ENCODE assay signal across 21 cellular contexts in the genomic region with DNA sequence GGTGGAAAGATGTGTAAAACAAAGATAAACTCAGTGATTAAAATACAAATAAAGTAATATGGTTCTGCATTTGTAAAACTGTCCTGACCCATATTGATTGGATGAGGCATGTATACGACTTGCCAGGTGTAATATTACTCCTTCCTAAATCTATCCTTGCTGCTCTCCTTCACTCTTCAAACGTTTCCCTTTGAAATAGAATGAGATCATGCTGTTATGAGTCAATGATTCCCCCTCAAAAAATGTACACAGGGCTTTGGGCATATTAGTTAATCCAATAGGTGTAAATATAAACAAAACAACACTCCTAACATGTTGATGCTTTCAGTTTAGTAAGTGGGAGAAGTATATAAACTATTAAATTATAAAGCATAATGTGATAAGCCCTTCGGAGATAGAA.
A peak's percentile ranks its signal among the peaks of the same experiment; 100 is the strongest.
DNase-seq lines count a peak whose midpoint lies in the region; ATAC-seq, FAIRE-seq and TF ChIP-seq lines count a peak whose summit lies in the region.
"Had no signal": no experiment of that assay in that cellular context is flagged by ENCODE, and none has a peak within 500 bp of the region (broad histone marks: within the 10 kb centered on the region; RNA-seq: fewer than 3 reads in every experiment).

No MANE protein-coding gene starts in this region.

- H3K4me3 ChIP-seq in HEK293 (ENCODE audit: low read depth, low read length): no peak overlapping the region
- H3K4me3 ChIP-seq in bronchial epithelial cell (ENCODE audit: low read depth, low read length): no peak overlapping the region
- no peak overlapping the region for H3K4me3 ChIP-seq in smooth muscle cell
- H3K4me3 ChIP-seq: BLaER1, GM23248 had no signal

- no peaks in the 10 kb centered on the region for H3K79me2 ChIP-seq in smooth muscle cell (ENCODE audit: low read depth)

- H3K4me1 ChIP-seq in HEK293 (ENCODE audit: control insufficient read depth, insufficient read depth, low read length): no peaks in the 10 kb centered on the region
- no peaks in the 10 kb centered on the region for H3K4me1 ChIP-seq in smooth muscle cell (ENCODE audit: low read depth)
- H3K4me1 ChIP-seq: BLaER1 had no signal

- no peak overlapping the region for H3K9ac ChIP-seq in smooth muscle cell (ENCODE audit: low read depth)
- H3K9ac ChIP-seq: BLaER1, GM23248 had no signal

- POLR2A ChIA-PET in HEK293 (lab: Yijun Ruan, JAX): no interaction called here

- H3K27me3 ChIP-seq in bronchial epithelial cell (ENCODE audit: control insufficient read depth, insufficient read depth, low read length): no peaks in the 10 kb centered on the region
- no peaks in the 10 kb centered on the region for H3K27me3 ChIP-seq in smooth muscle cell (ENCODE audit: low read depth)
- H3K27me3 ChIP-seq: BLaER1 had no signal

- TF ChIP-seq CTCF in HEK293 (tag by site-specific recombination; IDR thresholded peaks at IDR 0.05): no peak
- TF ChIP-seq CTCF in bronchial epithelial cell (IDR thresholded peaks at IDR 0.05; ENCODE audit: insufficient read depth, low read length, severe bottlenecking): no peak
- no peak for TF ChIP-seq CTCF in smooth muscle cell (IDR thresholded peaks at IDR 0.05; ENCODE audit: borderline replicate concordance, insufficient read depth, poor library complexity, severe bottlenecking)

- peak; percentile 33 for DNase-seq in ELR (ENCODE audit: low read depth)
- peak; percentile 24 for DNase-seq in bronchial epithelial cell (ENCODE audit: low read depth)
- DNase-seq in smooth muscle cell (lab: John Stamatoyannopoulos, UW; ENCODE audit: unreplicated experiment): no peak
- DNase-seq in MV-4-11 (lab: John Stamatoyannopoulos, UW): no peak
- no peak for DNase-seq in NCI-H526 (lab: John Stamatoyannopoulos, UW)
- DNase-seq: CD4-positive, alpha-beta memory T cell; DMS153; DND-41; EL; GM23248; Karpas-422; KBM-7 had no signal

- H2AFZ ChIP-seq in smooth muscle cell (ENCODE audit: low read depth): peak overlapping the region; percentile 44
- H2AFZ ChIP-seq: GM23248 had no signal

- no peak for ATAC-seq in HG03521 (IDR thresholded peaks at IDR 0.05; ENCODE audit: unreplicated experiment)
- ATAC-seq: HepG2 had no signal

- no peaks in the 10 kb centered on the region for H3K9me3 ChIP-seq in HEK293 (ENCODE audit: control insufficient read depth, insufficient read depth, low read depth, low read length)
- H3K9me3 ChIP-seq in smooth muscle cell (replicated peaks; ENCODE audit: low read depth): no peaks in the 10 kb centered on the region
- H3K9me3 ChIP-seq: BLaER1 had no signal

- CTCF ChIA-PET in HEK293 (lab: Yijun Ruan, JAX): no interaction called here

- FAIRE-seq in bronchial epithelial cell (lab: Jason Lieb, UNC): no peak
- FAIRE-seq: A204.1, G401.6, GM12892, GM18507, H54, HepG2 had no signal

- no peak overlapping the region for H3K27ac ChIP-seq in HEK293 (ENCODE audit: extremely low read depth, low read depth, low read length)
- no peak overlapping the region for H3K27ac ChIP-seq in smooth muscle cell (ENCODE audit: low read depth)
- H3K27ac ChIP-seq: BLaER1, GM23248 had no signal

- H3K36me3 ChIP-seq in HEK293 (ENCODE audit: control insufficient read depth in 2 of 2, insufficient read depth in 1 of 2, low read length in 2 of 2) (no peaks in the 10 kb centered on the region), bronchial epithelial cell (ENCODE audit: control insufficient read depth, insufficient read depth, low read length) (no peaks in the 10 kb centered on the region), smooth muscle cell (ENCODE audit: low read depth) (no peaks in the 10 kb centered on the region)
- H3K36me3 ChIP-seq: BLaER1 had no signal

- WGBS in smooth muscle cell (ENCODE audit: low lambda C conversion rate): 73% methylated on average over 3 of the region's 3 CpGs

- H4K20me1 ChIP-seq in smooth muscle cell (ENCODE audit: low read depth): no peaks in the 10 kb centered on the region
- H4K20me1 ChIP-seq: BLaER1 had no signal

- no peaks in the 10 kb centered on the region for H3F3A ChIP-seq in smooth muscle cell (ENCODE audit: low read depth)

- peak overlapping the region; percentile 43 for H3K4me2 ChIP-seq in smooth muscle cell
- H3K4me2 ChIP-seq: BLaER1 had no signal

TF ChIP-seq in HEK293, 187 proteins besides CTCF, POLR2A, EP300 and RAD21:
- TF ChIP-seq ZNF692 (tag by site-specific recombination; IDR thresholded peaks at IDR 0.05): peak; percentile 63
- TF ChIP-seq KLF16 (tag by site-specific recombination; IDR thresholded peaks at IDR 0.05): no peak
- TF ChIP-seq, protein P1, sequence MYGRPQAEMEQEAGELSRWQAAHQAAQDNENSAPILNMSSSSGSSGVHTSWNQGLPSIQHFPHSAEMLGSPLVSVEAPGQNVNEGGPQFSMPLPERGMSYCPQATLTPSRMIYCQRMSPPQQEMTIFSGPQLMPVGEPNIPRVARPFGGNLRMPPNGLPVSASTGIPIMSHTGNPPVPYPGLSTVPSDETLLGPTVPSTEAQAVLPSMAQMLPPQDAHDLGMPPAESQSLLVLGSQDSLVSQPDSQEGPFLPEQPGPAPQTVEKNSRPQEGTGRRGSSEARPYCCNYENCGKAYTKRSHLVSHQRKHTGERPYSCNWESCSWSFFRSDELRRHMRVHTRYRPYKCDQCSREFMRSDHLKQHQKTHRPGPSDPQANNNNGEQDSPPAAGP (tag by site-specific recombination; IDR thresholded peaks at IDR 0.05): no peak
- no peak for TF ChIP-seq ZBTB26 (tag by site-specific recombination; optimal IDR thresholded peaks at IDR 0.05)
- 0 out of 2 replicates have a peak, but pooled peaks have one; percentile 39 for TF ChIP-seq ZFP69B (tag by site-specific recombination; IDR thresholded peaks at IDR 0.05)
- TF ChIP-seq ZNF398 (tag by site-specific recombination; IDR thresholded peaks at IDR 0.05): peak; percentile 48
TF ChIP-seq in HEK293: peak in this region for 3.

Comparison
In these comparisons a context has a peak if more than half of its experiments do, and no peak if none do; other contexts are left out.
1. DNase-seq: peak in ELR (single experiment) and bronchial epithelial cell (single experiment); none in smooth muscle cell (single experiment), MV-4-11 (single experiment) and NCI-H526 (0 of 2).